18 cellular contexts compared by ENCODE assay signal in genomic region chr5:1967716-1968115, GRCh38.
"Had no signal": no experiment of that assay in that cellular context is flagged by ENCODE, and none has a peak within 500 bp of the region (broad histone marks: within the 10 kb centered on the region; RNA-seq: fewer than 3 reads in every experiment).

No MANE protein-coding gene starts in this region.

- H3K36me3 ChIP-seq: right atrium auricular region, tibial artery had no signal

- H3K27me3 ChIP-seq: foreskin keratinocyte, right atrium auricular region, tibial artery had no signal

- H3K4me3 ChIP-seq: right atrium auricular region, tibial artery had no signal

- DNase-seq: activated B cell treated with CpG ODN at 0.5 μM for 24 hours; activated CD4-positive, alpha-beta memory T cell treated with anti-CD3 and anti-CD28 coated beads, Interleukin-2, amount 10 ng/mL, durations not matched to agents 7 days and 5 days; activated CD4-positive, alpha-beta T cell treated with anti-CD3 and anti-CD28 coated beads for 4 hours; activated naive CD4-positive, alpha-beta T cell treated with anti-CD3 and anti-CD28 coated beads, Interleukin-2, amount 10 ng/mL, durations not matched to agents 7 days and 5 days; activated naive CD8-positive, alpha-beta T cell treated with anti-CD3 and anti-CD28 coated beads, Interleukin-2, amount 50 U/mL, for 24 hours; activated T-cell treated with anti-CD3 and anti-CD28 coated beads, Interleukin-2, amount 50 U/mL, for 24 hours; anterior cingulate cortex; effector memory CD4-positive, alpha-beta T cell; foreskin keratinocyte; hippocampal formation; left colon; nucleus accumbens; stimulated activated naive CD8-positive, alpha-beta T cell treated with anti-CD3 and anti-CD28 coated beads, Interleukin-15, Interleukin-2, amounts not matched to agents 100 U/mL and 50 U/mL, for 24 hours; substantia nigra; T-helper 1 cell; T-helper 9 cell; tibial artery had no signal

- H3K4me1 ChIP-seq: right atrium auricular region, tibial artery had no signal

- H3K27ac ChIP-seq: foreskin keratinocyte, right atrium auricular region, tibial artery had no signal

- H3K9me3 ChIP-seq: right atrium auricular region, tibial artery had no signal
